Comparison of ENCODE assay signal across 17 cellular contexts in genomic region chr3:8283180-8283579, GRCh38.
A peak's percentile ranks its signal among the peaks of the same experiment; 100 is the strongest.
DNase-seq lines count a peak whose midpoint lies in the region; ATAC-seq and TF ChIP-seq lines count a peak whose summit lies in the region.
"Had no signal": no experiment of that assay in that cellular context is flagged by ENCODE, and none has a peak within 500 bp of the region (broad histone marks: within the 10 kb centered on the region; RNA-seq: fewer than 3 reads in every experiment).

No MANE protein-coding gene starts in this region.

- H4K20me1 ChIP-seq in BLaER1 treated with 17β-estradiol and CSF1 and Interleukin-3, amounts not matched to agents 10 nM and 100 nM = no peaks in the 10 kb centered on the region

- no peak for TF ChIP-seq CTCF in WERI-Rb-1 (IDR thresholded peaks at IDR 0.05; ENCODE audit: low read depth, low read length)

- H3K4me2 ChIP-seq in BLaER1 treated with 17β-estradiol and CSF1 and Interleukin-3, amounts not matched to agents 10 nM and 100 nM = peak overlapping the region; percentile 23 to 77 (median 36); a peak in 18 of 22 replicates

- H3K36me3 ChIP-seq in BLaER1 treated with 17β-estradiol and CSF1 and Interleukin-3, amounts not matched to agents 10 nM and 100 nM = no peaks in the 10 kb centered on the region
- no peaks in the 10 kb centered on the region for H3K36me3 ChIP-seq in WERI-Rb-1

- H3K4me1 ChIP-seq in BLaER1 treated with 17β-estradiol and CSF1 and Interleukin-3, amounts not matched to agents 10 nM and 100 nM = peaks cover 9 to 22% (median 13%) of the 10 kb centered on the region in 10 experiments; a peak in 19 of 20 replicates
- H3K4me1 ChIP-seq: Caco-2 had no signal

- H3K27me3 ChIP-seq in BLaER1 treated with 17β-estradiol and CSF1 and Interleukin-3, amounts not matched to agents 10 nM and 100 nM = no peaks in the 10 kb centered on the region
- no peaks in the 10 kb centered on the region for H3K27me3 ChIP-seq in WERI-Rb-1 (ENCODE audit: insufficient read depth, low read depth, severe bottlenecking)

- peak; percentile 24 for ATAC-seq in sciatic nerve
- ATAC-seq: GM12878, HepG2 had no signal

- H3K27ac ChIP-seq in BLaER1 treated with 17β-estradiol and CSF1 and Interleukin-3, amounts not matched to agents 10 nM and 100 nM = peak overlapping the region in 6 of 11 experiments; percentile 11 to 60 (median 46); a peak in 8 of 22 replicates
- H3K27ac ChIP-seq in WERI-Rb-1 = peak overlapping the region; percentile 10; the same call in 1 of the 2 replicates

- H3K9me3 ChIP-seq in BLaER1 treated with 17β-estradiol and CSF1 and Interleukin-3, amounts not matched to agents 10 nM and 100 nM (replicated peaks in 1 of 11) = no peaks in the 10 kb centered on the region; a peak in 1 of 22 replicates
- no peaks in the 10 kb centered on the region for H3K9me3 ChIP-seq in WERI-Rb-1 (ENCODE audit: severe bottlenecking)
- H3K9me3 ChIP-seq: Caco-2 had no signal

- H3K9ac ChIP-seq in BLaER1 treated with 17β-estradiol and CSF1 and Interleukin-3, amounts not matched to agents 10 nM and 100 nM = peak overlapping the region in 2 of 11 experiments; percentile 22 to 25; a peak in 1 of 22 replicates

- intact Hi-C loops in sciatic nerve (cut with DNase I) = no loop called here

- peak; percentile 48 for DNase-seq in DMS53 (lab: John Stamatoyannopoulos, UW)
- DNase-seq in DMS53 treated with DMSO at 0.1 percent for 48 hours (lab: John Stamatoyannopoulos, UW; ENCODE audit: unreplicated experiment) = no peak
- DNase-seq in WERI-Rb-1 = no peak
- DNase-seq in sciatic nerve (ENCODE audit: low spot score) = no peak
- DNase-seq in effector CD8-positive, alpha-beta T cell (lab: John Stamatoyannopoulos, UW) = no peak
- DNase-seq in DMS79 (lab: John Stamatoyannopoulos, UW) = no peak
- no peak for DNase-seq in NCI-H82 (lab: John Stamatoyannopoulos, UW)
- DNase-seq: 8988T; AML-193; C1 segment of cervical spinal cord; Caco-2; CD8-positive, alpha-beta memory T cell; HCEC 1CT; HFFc6 had no signal

- H3K4me3 ChIP-seq in BLaER1 treated with 17β-estradiol and CSF1 and Interleukin-3, amounts not matched to agents 10 nM and 100 nM = no peak overlapping the region
- no peak overlapping the region for H3K4me3 ChIP-seq in WERI-Rb-1 (ENCODE audit: low read depth, low read length)
- H3K4me3 ChIP-seq: GM12878 had no signal
